ENCODE assay signal across 9 cellular contexts in genomic region chr1:8661185-8662110, GRCh38.
DNase-seq lines count a peak whose midpoint lies in the region; ATAC-seq and TF ChIP-seq lines count a peak whose summit lies in the region.
"Had no signal": no experiment of that assay in that cellular context is flagged by ENCODE, and none has a peak within 500 bp of the region (broad histone marks: within the 10 kb centered on the region; RNA-seq: fewer than 3 reads in every experiment).

No MANE protein-coding gene starts in this region.

- no peaks in the 10 kb centered on the region for H3K9me3 Mint-ChIP-seq in GM23338
- no peaks in the 10 kb centered on the region for H3K9me3 Mint-ChIP-seq in CD4-positive, alpha-beta memory T cell
- H3K9me3 Mint-ChIP-seq: nephron had no signal

- H3F3A ChIP-seq in GM23338 (replicated peaks; ENCODE audit: low read depth) = no peaks in the 10 kb centered on the region

- peaks cover 5% of the 10 kb centered on the region for H3K4me1 Mint-ChIP-seq in GM23338
- peaks cover 0 to 10% (median 8%) of the 10 kb centered on the region in 4 donors for H3K4me1 Mint-ChIP-seq in CD4-positive, alpha-beta memory T cell

- peaks cover 100% of the 10 kb centered on the region for H3K79me2 ChIP-seq in GM23338 (replicated peaks; ENCODE audit: insufficient read depth)

- H4K20me1 ChIP-seq in GM23338 (replicated peaks; ENCODE audit: insufficient read depth) = peaks cover 81% of the 10 kb centered on the region

- no peak overlapping the region for H3K27ac Mint-ChIP-seq in GM23338
- no peak overlapping the region for H3K27ac Mint-ChIP-seq in CD4-positive, alpha-beta memory T cell
- H3K27ac Mint-ChIP-seq: nephron had no signal

- no peak overlapping the region for H3K4me3 Mint-ChIP-seq in GM23338
- H3K4me3 Mint-ChIP-seq in CD4-positive, alpha-beta memory T cell = no peak overlapping the region

- no peaks in the 10 kb centered on the region for H3K9me2 ChIP-seq in GM23338 (ENCODE audit: insufficient read depth)

- CTCF ChIA-PET in CD4-positive, alpha-beta memory T cell (lab: Charles Lee; ENCODE audit: partially characterized antibody) = interaction anchor here (1.3 to 1.9 kb wide), 2 partner anchors 12 to 100 kb away, joined by 4 to 10 read pairs; no protein-coding TSS in a partner anchor

- H3K36me3 ChIP-seq in GM23338 (ENCODE audit: insufficient read depth) (no peaks in the 10 kb centered on the region), heart left ventricle (no peaks in the 10 kb centered on the region)
- no peaks in the 10 kb centered on the region for H3K36me3 ChIP-seq in CD4-positive, alpha-beta memory T cell (ENCODE audit: insufficient read depth, low read length)

- H3K27me3 ChIP-seq in GM23338 (ENCODE audit: insufficient read depth) (no peaks in the 10 kb centered on the region), heart left ventricle (no peaks in the 10 kb centered on the region)
- no peaks in the 10 kb centered on the region for H3K27me3 ChIP-seq in CD4-positive, alpha-beta memory T cell (ENCODE audit: insufficient read depth, low read length)

- TF ChIP-seq CTCF in GM23338 (conservative IDR thresholded peaks at IDR 0.05; ENCODE audit: low read depth in 2 of 2) (no peak), VCaP (conservative IDR thresholded peaks at IDR 0.05) (no peak), heart left ventricle (IDR thresholded peaks at IDR 0.05) (no peak)

- H3K4me1 ChIP-seq in GM23338 (ENCODE audit: insufficient read depth) (peaks cover 66% of the 10 kb centered on the region), heart left ventricle (peaks cover 17 to 84% (median 69%) of the 10 kb centered on the region in 12 donors)
- H3K4me1 ChIP-seq in CD4-positive, alpha-beta memory T cell (ENCODE audit: insufficient read depth, low read length) = peaks cover 36% of the 10 kb centered on the region

- H2AFZ ChIP-seq in GM23338 = no peak overlapping the region

- peak overlapping the region; percentile 34 for H3K4me2 ChIP-seq in GM23338

- no peak for TF ChIP-seq POLR2A in heart left ventricle (IDR thresholded peaks at IDR 0.05)

- DNase-seq in GM23338 (ENCODE audit: low spot score) = peak; percentile 36
- peak in 4 of 5 donors; percentile 48 to 63 (median 54) for DNase-seq in heart left ventricle
- DNase-seq in stimulated activated CD4-positive, alpha-beta T cell treated with anti-CD3 and anti-CD28 coated beads, Interleukin-2, amount 100 ng/mL, for 4 hours (ENCODE audit: low read depth) = peak; percentile 35
- DNase-seq in CD4-positive, alpha-beta memory T cell = no peak
- DNase-seq in globus pallidus (ENCODE audit: low spot score) = no peak
- no peak for DNase-seq in KBM-7
- no peak for DNase-seq in AML-193 (lab: John Stamatoyannopoulos, UW)

- WGBS in heart left ventricle, 4 donors = 34 to 41% (median 39%) methylated on average over 8 of the region's 8 CpGs

- POLR2A ChIA-PET in CD4-positive, alpha-beta memory T cell (lab: Charles Lee; ENCODE audit: partially characterized antibody) = interaction anchor here (1.0 kb wide), 1 partner anchor 9 kb away, joined by 3 read pairs; no protein-coding TSS in a partner anchor

- H3K4me3 ChIP-seq in GM23338 = no peak overlapping the region
- no peak overlapping the region for H3K4me3 ChIP-seq in heart left ventricle
- H3K4me3 ChIP-seq in CD4-positive, alpha-beta memory T cell (ENCODE audit: low read length in 2 of 2) = no peak overlapping the region

- H3K9me3 ChIP-seq in heart left ventricle = no peaks in the 10 kb centered on the region
- no peaks in the 10 kb centered on the region for H3K9me3 ChIP-seq in CD4-positive, alpha-beta memory T cell (ENCODE audit: control insufficient read depth in 1 of 2, low read length in 2 of 2)

- in situ Hi-C loops in KBM-7 (cut with MboI; ENCODE audit: low pct_unique_long_range_greater_than_20kb, low sequenced_read_pairs) = no loop called here

- H3K27ac ChIP-seq in GM23338 (ENCODE audit: low read depth) (peak overlapping the region; percentile 73), VCaP (peak overlapping the region; percentile 4; the same call in 1 of the 2 replicates), heart left ventricle (peak overlapping the region in 11 of 12 donors; percentile 36 to 81 (median 66))
- no peak overlapping the region for H3K27ac ChIP-seq in CD4-positive, alpha-beta memory T cell (ENCODE audit: low read depth, low read length)

- H3K27me3 Mint-ChIP-seq in GM23338 (ENCODE audit: insufficient read depth, low read depth, poor library complexity) = no peaks in the 10 kb centered on the region
- H3K27me3 Mint-ChIP-seq in CD4-positive, alpha-beta memory T cell = no peaks in the 10 kb centered on the region

- ATAC-seq in GM23338 = peak; percentile 34
- peak in 3 of 4 donors; percentile 16 to 70 (median 28) for ATAC-seq in heart left ventricle

- H3K36me3 Mint-ChIP-seq in GM23338 (ENCODE audit: low read depth) = peaks cover under 1% of the 10 kb centered on the region; the same call in 1 of the 3 replicates
- H3K36me3 Mint-ChIP-seq in CD4-positive, alpha-beta memory T cell = peaks cover 0 to under 1% of the 10 kb centered on the region in 2 donors

- intact Hi-C loops in heart left ventricle (cut with DNase I) = no loop called here
- intact Hi-C loops in CD4-positive, alpha-beta memory T cell (cut with micrococcal nuclease) = no loop called here

TF ChIP-seq in GM23338, 12 proteins besides CTCF, POLR2A, EP300 and RAD21:
- no peak for TF ChIP-seq ETS1 (IDR thresholded peaks at IDR 0.05)

Comparison
In these comparisons a context has a peak if more than half of its experiments do, and no peak if none do; other contexts are left out.
1. DNase-seq: peak in GM23338 (single experiment), heart left ventricle (4 of 5) and stimulated activated CD4-positive, alpha-beta T cell treated with anti-CD3 and anti-CD28 coated beads, Interleukin-2, amount 100 ng/mL, for 4 hours (single experiment); none in CD4-positive, alpha-beta memory T cell (0 of 5), globus pallidus (single experiment), KBM-7 (single experiment) and AML-193 (0 of 2).